In the genomic region with DNA sequence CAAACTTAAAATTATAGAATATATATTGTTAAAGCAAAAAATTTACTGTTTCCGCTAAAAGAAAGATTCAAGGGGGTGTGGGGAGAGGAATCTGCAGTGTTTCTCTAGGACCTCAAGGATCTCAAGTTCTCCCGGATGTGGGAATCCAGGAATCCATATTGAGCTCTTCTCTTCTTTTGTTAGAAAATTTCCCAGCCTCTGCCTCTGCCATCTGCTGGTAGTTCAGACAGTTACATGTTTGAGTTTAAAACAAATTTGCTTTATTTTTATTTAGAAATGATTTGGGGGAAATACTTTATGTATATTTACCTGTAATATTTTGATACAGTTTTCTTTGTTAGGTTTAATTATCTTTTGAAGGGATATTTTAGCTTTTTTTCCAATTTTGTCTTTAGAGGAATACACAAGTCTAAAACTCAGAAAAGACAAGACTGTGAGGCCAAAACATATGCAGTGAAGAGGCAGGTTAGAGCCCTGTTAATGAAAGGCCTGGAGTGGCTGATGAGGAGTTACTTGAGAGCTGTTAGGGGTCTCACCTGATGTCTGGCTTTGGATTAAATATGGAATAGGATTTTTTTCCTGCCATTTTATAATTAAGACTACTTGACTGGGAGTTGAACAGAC, we compare ENCODE assay signal across 8 cellular contexts.
DNase-seq lines count a peak whose midpoint lies in the region; ATAC-seq, FAIRE-seq and TF ChIP-seq lines count a peak whose summit lies in the region.

No MANE protein-coding gene starts in this region.

- no peak overlapping the region for H3K4ac ChIP-seq in mesendoderm (ENCODE audit: low read depth, low read length)

- H3K23ac ChIP-seq in mesendoderm (ENCODE audit: low read length): no peak overlapping the region

- no peak overlapping the region for H2BK15ac ChIP-seq in mesendoderm (replicated peaks; ENCODE audit: low read depth)

- TF ChIP-seq RAD21 in GM12878 (IDR thresholded peaks at IDR 0.05; ENCODE audit: insufficient read depth, low read depth, low read length): peak; percentile 51

- H2BK5ac ChIP-seq in mesendoderm (ENCODE audit: low read length): no peak overlapping the region

- H3K4me3 Mint-ChIP-seq in activated T-helper 1 cell treated with anti-CD3 and anti-CD28 coated beads, Interleukin-12 subunit alpha, Interleukin-12 subunit beta, Interleukin-2, Interleukin-4 antibody, amounts not matched to agents 30 ng/mL and 10 ng/mL and 1 ng/mL, durations not matched to agents 14 hours and 24 hours and 36 hours: no peak overlapping the region

- in situ Hi-C loops in GM12878 (cut with MboI): no loop called here

- no peaks in the 10 kb centered on the region for H3K9me3 Mint-ChIP-seq in activated T-helper 1 cell treated with anti-CD3 and anti-CD28 coated beads, Interleukin-12 subunit alpha, Interleukin-12 subunit beta, Interleukin-2, Interleukin-4 antibody, amounts not matched to agents 30 ng/mL and 10 ng/mL and 1 ng/mL, durations not matched to agents 14 hours and 24 hours and 36 hours

- DNase-seq in DMS79 (lab: John Stamatoyannopoulos, UW) (peak; percentile 13), GM12878 (ENCODE audit: low read depth, low spot score) (no peak), mesendoderm (peak; percentile 82)
- no peak for DNase-seq in activated T-helper 1 cell treated with anti-CD3 and anti-CD28 coated beads, Interleukin-12 subunit alpha, Interleukin-12 subunit beta, Interleukin-2, Interleukin-4 antibody, amounts not matched to agents 30 ng/mL and 10 ng/mL and 1 ng/mL, durations not matched to agents 14 hours and 24 hours and 36 hours (ENCODE audit: low spot score)

- H3K18ac ChIP-seq in mesendoderm (ENCODE audit: low read length): no peak overlapping the region

- POLR2A ChIA-PET in GM12878 (lab: Charles Lee): no interaction called here

- WGBS in GM12878 (ENCODE audit: insufficient coverage, insufficient replicate concordance, low lambda C conversion rate, missing lambda C conversion rate): 83% methylated on average over 2 of the region's 2 CpGs
- WGBS in mesendoderm (ENCODE audit: extremely low coverage, insufficient coverage, low lambda C conversion rate): no CpG with 5 or more reads among the region's 2 CpGs

- H3K4me1 ChIP-seq in Loucy (ENCODE audit: insufficient read depth, low read length, poor library complexity, severe bottlenecking) (no peaks in the 10 kb centered on the region), GM12878 (ENCODE audit: control insufficient read depth, insufficient read depth, low read length) (peaks cover 10% of the 10 kb centered on the region), mesendoderm (ENCODE audit: control insufficient read depth, low read depth, low read length) (peaks cover 2% of the 10 kb centered on the region)

- H3K56ac ChIP-seq in mesendoderm (ENCODE audit: low read length): no peak overlapping the region

- FAIRE-seq in GM12878 (lab: Jason Lieb, UNC): no peak

- peaks cover 4% of the 10 kb centered on the region for H3K36me3 Mint-ChIP-seq in activated T-helper 1 cell treated with anti-CD3 and anti-CD28 coated beads, Interleukin-12 subunit alpha, Interleukin-12 subunit beta, Interleukin-2, Interleukin-4 antibody, amounts not matched to agents 30 ng/mL and 10 ng/mL and 1 ng/mL, durations not matched to agents 14 hours and 24 hours and 36 hours (ENCODE audit: low read depth)

- no peak overlapping the region for H4K5ac ChIP-seq in mesendoderm (ENCODE audit: low read length)

- TF ChIP-seq CTCF in Loucy (conservative IDR thresholded peaks at IDR 0.05; ENCODE audit: low read length) (peak; percentile 66), GM12878 (IDR thresholded peaks at IDR 0.05 in 2 of 3, conservative IDR thresholded peaks at IDR 0.05 in 1 of 3; ENCODE audit: control insufficient read depth in 2 of 3, extremely low read depth in 1 of 3, insufficient read depth in 1 of 3, low read depth in 3 of 3, low read length in 3 of 3) (peak; percentile 36 to 49 (median 42))

- H3K79me2 ChIP-seq in Loucy (ENCODE audit: insufficient read depth, low read length) (peaks cover 68% of the 10 kb centered on the region), GM12878 (ENCODE audit: control insufficient read depth, insufficient read depth, low read length) (peaks cover 18% of the 10 kb centered on the region), mesendoderm (ENCODE audit: control insufficient read depth, insufficient read depth, low read length) (peaks cover 7% of the 10 kb centered on the region)

- no peak overlapping the region for H3K27ac Mint-ChIP-seq in activated T-helper 1 cell treated with anti-CD3 and anti-CD28 coated beads, Interleukin-12 subunit alpha, Interleukin-12 subunit beta, Interleukin-2, Interleukin-4 antibody, amounts not matched to agents 30 ng/mL and 10 ng/mL and 1 ng/mL, durations not matched to agents 14 hours and 24 hours and 36 hours

- H3K9ac ChIP-seq in Loucy (ENCODE audit: low read depth, low read length, poor library complexity, severe bottlenecking) (no peak overlapping the region), GM12878 (ENCODE audit: control insufficient read depth, insufficient read depth, low read length) (no peak overlapping the region), mesendoderm (ENCODE audit: low read length) (no peak overlapping the region)

- SMC1A ChIA-PET in GM12878 (lab: Charles Lee; ENCODE audit: uncharacterized antibody, unreplicated experiment): interaction anchor here (0.8 to 3.7 kb wide), 14 partner anchors 9 to 481 kb away, joined by 3 to 18 read pairs (median 6); no protein-coding TSS in a partner anchor

- no peak for TF ChIP-seq POLR2A in GM12878 (IDR thresholded peaks at IDR 0.05; ENCODE audit: low read depth, low read length)

- no peak for TF ChIP-seq EP300 in GM12878 (IDR thresholded peaks at IDR 0.05; ENCODE audit: borderline replicate concordance in 1 of 2, control insufficient read depth in 1 of 2, low read depth in 2 of 2, low read length in 2 of 2)

- ATAC-seq in GM12878: peak; percentile 41; the same call in 2 of the 3 replicates
- no peak for ATAC-seq in GM21526 (IDR thresholded peaks at IDR 0.05; ENCODE audit: low FRiP score, unreplicated experiment)
- ATAC-seq in HG03354 (IDR thresholded peaks at IDR 0.05; ENCODE audit: poor library complexity, severe bottlenecking, unreplicated experiment): no peak
- no peak for ATAC-seq in activated CD4-positive, CD25-positive, alpha-beta regulatory T cell treated with anti-CD3 and anti-CD28 coated beads, Interleukin-2, amount 50 U/mL, for 24 hours

- H3K36me3 ChIP-seq in Loucy (ENCODE audit: insufficient read depth, low read length): peaks cover 3% of the 10 kb centered on the region; the same call in 1 of the 2 replicates
- peaks cover 0 to 3% of the 10 kb centered on the region in 2 experiments; a peak in 2 of 4 replicates for H3K36me3 ChIP-seq in GM12878 (ENCODE audit: control insufficient read depth in 2 of 2, insufficient read depth in 2 of 2, low read length in 1 of 2)
- no peaks in the 10 kb centered on the region for H3K36me3 ChIP-seq in mesendoderm (ENCODE audit: control insufficient read depth, insufficient read depth, low read length)

- H3K4me3 ChIP-seq in Loucy (ENCODE audit: low read length, poor library complexity, severe bottlenecking) (no peak overlapping the region), GM12878 (no peak overlapping the region), mesendoderm (ENCODE audit: low read length) (no peak overlapping the region)

- H3K27me3 Mint-ChIP-seq in activated T-helper 1 cell treated with anti-CD3 and anti-CD28 coated beads, Interleukin-12 subunit alpha, Interleukin-12 subunit beta, Interleukin-2, Interleukin-4 antibody, amounts not matched to agents 30 ng/mL and 10 ng/mL and 1 ng/mL, durations not matched to agents 14 hours and 24 hours and 36 hours (ENCODE audit: insufficient read depth): no peaks in the 10 kb centered on the region

- no peaks in the 10 kb centered on the region for H3K9me2 ChIP-seq in Loucy (replicated peaks; ENCODE audit: low read depth, low read length)

- H2AK5ac ChIP-seq in mesendoderm (ENCODE audit: low read length): no peak overlapping the region

- intact Hi-C loops in GM12878 (cut with micrococcal nuclease; ENCODE audit: unreplicated experiment): no loop called here
- intact Hi-C loops in activated T-helper 1 cell treated with anti-CD3 and anti-CD28 coated beads, Interleukin-12 subunit alpha, Interleukin-12 subunit beta, Interleukin-2, Interleukin-4 antibody, amounts not matched to agents 30 ng/mL and 10 ng/mL and 1 ng/mL, durations not matched to agents 14 hours and 24 hours and 36 hours (cut with micrococcal nuclease): no loop called here

- H3K27me3 ChIP-seq in Loucy (ENCODE audit: insufficient read depth, low read length, poor library complexity, severe bottlenecking) (no peaks in the 10 kb centered on the region), GM12878 (replicated peaks in 1 of 2; ENCODE audit: control insufficient read depth in 2 of 2, insufficient read depth in 2 of 2, low read length in 1 of 2) (no peaks in the 10 kb centered on the region), mesendoderm (ENCODE audit: insufficient read depth, low read length, poor library complexity) (no peaks in the 10 kb centered on the region)

- H3K9me3 ChIP-seq in Loucy (ENCODE audit: insufficient read depth, low read depth, low read length): no peaks in the 10 kb centered on the region
- H3K9me3 ChIP-seq in GM12878 (replicated peaks; ENCODE audit: control insufficient read depth, insufficient read depth, low read length): no peaks in the 10 kb centered on the region

- no peak overlapping the region for H4K8ac ChIP-seq in mesendoderm (ENCODE audit: low read depth, low read length)

- peaks cover 13% of the 10 kb centered on the region for H4K20me1 ChIP-seq in Loucy (ENCODE audit: insufficient read depth, low read length, poor library complexity, severe bottlenecking)
- H4K20me1 ChIP-seq in GM12878 (ENCODE audit: control insufficient read depth, insufficient read depth): no peaks in the 10 kb centered on the region

- CTCF ChIA-PET in GM12878 (lab: Yijun Ruan, JAX): interaction anchor here (0.6 to 5.9 kb wide), 29 partner anchors 9 to 1627 kb away, joined by 3 to 28 read pairs (median 3); no protein-coding TSS in a partner anchor

- peaks cover 8% of the 10 kb centered on the region for H3K79me1 ChIP-seq in mesendoderm (ENCODE audit: low read length)

- BruUV-seq in GM12878 (replicated peaks; lab: Mats Ljungman, UMichigan): no TSS peak

- no peak overlapping the region for H2AFZ ChIP-seq in Loucy (ENCODE audit: low read length)
- H2AFZ ChIP-seq in GM12878 (ENCODE audit: control insufficient read depth, low read depth, low read length): no peak overlapping the region

- RAD21 ChIA-PET in GM12878 (lab: Charles Lee; ENCODE audit: unreplicated experiment): interaction anchor here (0.8 to 1.8 kb wide), 10 partner anchors 8 to 261 kb away, joined by 3 to 7 read pairs (median 4); no protein-coding TSS in a partner anchor

- no peak overlapping the region for H3K27ac ChIP-seq in GM12878 (ENCODE audit: control insufficient read depth, insufficient read depth)
- H3K27ac ChIP-seq in mesendoderm (ENCODE audit: low read depth, low read length): no peak overlapping the region

- H3K4me1 Mint-ChIP-seq in activated T-helper 1 cell treated with anti-CD3 and anti-CD28 coated beads, Interleukin-12 subunit alpha, Interleukin-12 subunit beta, Interleukin-2, Interleukin-4 antibody, amounts not matched to agents 30 ng/mL and 10 ng/mL and 1 ng/mL, durations not matched to agents 14 hours and 24 hours and 36 hours (ENCODE audit: low read depth): peaks cover 7% of the 10 kb centered on the region

- H3F3A ChIP-seq in Loucy (ENCODE audit: low read depth): no peaks in the 10 kb centered on the region

- H2BK120ac ChIP-seq in mesendoderm (ENCODE audit: low read depth, low read length): no peak overlapping the region

- H3K4me2 ChIP-seq in Loucy (ENCODE audit: low read depth, low read length, poor library complexity, severe bottlenecking) (no peak overlapping the region), GM12878 (ENCODE audit: control insufficient read depth, insufficient read depth) (no peak overlapping the region), mesendoderm (ENCODE audit: low read length) (no peak overlapping the region)

Comparison
In these comparisons a context has a peak if more than half of its experiments do, and no peak if none do; other contexts are left out.
1. DNase-seq: peak in DMS79 (single experiment) and mesendoderm (single experiment); none in GM12878 (single experiment) and activated T-helper 1 cell treated with anti-CD3 and anti-CD28 coated beads, Interleukin-12 subunit alpha, Interleukin-12 subunit beta, Interleukin-2, Interleukin-4 antibody, amounts not matched to agents 30 ng/mL and 10 ng/mL and 1 ng/mL, durations not matched to agents 14 hours and 24 hours and 36 hours (single experiment).